8 cellular contexts compared by ENCODE assay signal in genomic region chr6:138986578-138986977, GRCh38. TPM values are rescaled to one million over a fixed set of nuclear protein-coding genes. Genes with fewer than 3 reads are reported as not detected.
DNase-seq lines count a peak whose midpoint lies in the region; ATAC-seq and TF ChIP-seq lines count a peak whose summit lies in the region.

No MANE protein-coding gene starts in this region.

- no peaks in the 10 kb centered on the region for H3K9me3 Mint-ChIP-seq in activated CD4-positive, alpha-beta memory T cell treated with anti-CD3 and anti-CD28 coated beads, Interleukin-2, amount 10 ng/mL, durations not matched to agents 7 days and 5 days

- ATAC-seq in Right ventricle myocardium inferior (no peak), GM19035 (IDR thresholded peaks at IDR 0.05; ENCODE audit: unreplicated experiment) (no peak)

- H3K4me1 Mint-ChIP-seq in activated CD4-positive, alpha-beta memory T cell treated with anti-CD3 and anti-CD28 coated beads, Interleukin-2, amount 10 ng/mL, durations not matched to agents 7 days and 5 days: peaks cover 8% of the 10 kb centered on the region

- TF ChIP-seq CTCF in cardiac muscle cell (IDR thresholded peaks at IDR 0.05; ENCODE audit: low read depth, low read length): no peak

- peak overlapping the region; percentile 84 for H3K9ac ChIP-seq in iPS-20b (ENCODE audit: low read depth, low read length)
- peak overlapping the region in 4 of 5 donors; percentile 80 to 91 (median 88) for H3K9ac ChIP-seq in subcutaneous abdominal adipose tissue (ENCODE audit: low read length in 5 of 5)

- no peak overlapping the region for H3K27ac ChIP-seq in cardiac muscle cell
- peak overlapping the region; percentile 43 for H3K27ac ChIP-seq in iPS-20b (ENCODE audit: low read length)
- H3K27ac ChIP-seq in subcutaneous abdominal adipose tissue (ENCODE audit: low read depth, low read length): peak overlapping the region; percentile 33

- H3K36me3 ChIP-seq in cardiac muscle cell (no peaks in the 10 kb centered on the region), iPS-20b (ENCODE audit: insufficient read depth, low read depth, low read length) (no peaks in the 10 kb centered on the region), subcutaneous abdominal adipose tissue (ENCODE audit: control insufficient read depth in 5 of 5, insufficient read depth in 5 of 5, low read length in 5 of 5) (no peaks in the 10 kb centered on the region)

- POLR2A ChIA-PET in activated CD4-positive, alpha-beta memory T cell treated with anti-CD3 and anti-CD28 coated beads, Interleukin-2, amount 10 ng/mL, durations not matched to agents 7 days and 5 days (lab: Charles Lee): interaction anchor here (0.6 to 3.6 kb wide), 19 partner anchors 10 to 389 kb away, joined by 3 to 24 read pairs (median 3); partner anchors contain the start of genes ABRACL, CCDC28A and CITED2

- H3K27me3 ChIP-seq in cardiac muscle cell (no peaks in the 10 kb centered on the region), iPS-20b (ENCODE audit: insufficient read depth, low read length) (no peaks in the 10 kb centered on the region), subcutaneous abdominal adipose tissue (ENCODE audit: control insufficient read depth in 5 of 5, insufficient read depth in 4 of 5, low read length in 5 of 5) (no peaks in the 10 kb centered on the region)

- H3K4me3 Mint-ChIP-seq in activated CD4-positive, alpha-beta memory T cell treated with anti-CD3 and anti-CD28 coated beads, Interleukin-2, amount 10 ng/mL, durations not matched to agents 7 days and 5 days: peak overlapping the region; percentile 82

- CTCF ChIA-PET in activated CD4-positive, alpha-beta memory T cell treated with anti-CD3 and anti-CD28 coated beads, Interleukin-2, amount 10 ng/mL, durations not matched to agents 7 days and 5 days (lab: Charles Lee): interaction anchor here (1.4 to 1.8 kb wide), 3 partner anchors 10 to 378 kb away, joined by 3 to 7 read pairs (median 6); no protein-coding TSS in a partner anchor

- peak overlapping the region; percentile 77 for H3K4me3 ChIP-seq in cardiac muscle cell
- peak overlapping the region; percentile 96 for H3K4me3 ChIP-seq in iPS-20b (ENCODE audit: low read length)
- H3K4me3 ChIP-seq in subcutaneous abdominal adipose tissue (ENCODE audit: low read depth in 1 of 5, low read length in 5 of 5): peak overlapping the region; percentile 73 to 92 (median 91)

- peak overlapping the region; percentile 55 for H3K27ac Mint-ChIP-seq in activated CD4-positive, alpha-beta memory T cell treated with anti-CD3 and anti-CD28 coated beads, Interleukin-2, amount 10 ng/mL, durations not matched to agents 7 days and 5 days

- intact Hi-C loops in Right ventricle myocardium inferior (cut with DNase I): loop anchor here (5.0 kb wide), 1 partner anchor 41 kb away; the partner anchor contains the start of gene ABRACL

- peaks cover 18% of the 10 kb centered on the region for H3K4me1 ChIP-seq in cardiac muscle cell (ENCODE audit: low read depth)
- H3K4me1 ChIP-seq in iPS-20b (ENCODE audit: insufficient read depth, low read length): peaks cover 21% of the 10 kb centered on the region
- H3K4me1 ChIP-seq in subcutaneous abdominal adipose tissue (ENCODE audit: control insufficient read depth in 5 of 5, insufficient read depth in 5 of 5, low read length in 5 of 5): peaks cover 0 to 25% (median 23%) of the 10 kb centered on the region in 5 donors

- no peaks in the 10 kb centered on the region for H3K36me3 Mint-ChIP-seq in activated CD4-positive, alpha-beta memory T cell treated with anti-CD3 and anti-CD28 coated beads, Interleukin-2, amount 10 ng/mL, durations not matched to agents 7 days and 5 days (ENCODE audit: low read depth)

- DNase-seq in cardiac muscle cell (ENCODE audit: low read depth in 1 of 2, low spot score in 1 of 2) (peak in 1 of 2 donors; percentile 40), Right ventricle myocardium inferior (ENCODE audit: missing footprints) (no peak), foreskin melanocyte (no peak), DMS153 treated with DMSO at 0.1 percent for 48 hours (lab: John Stamatoyannopoulos, UW; ENCODE audit: unreplicated experiment) (no peak)
- no peak for DNase-seq in activated CD4-positive, alpha-beta memory T cell treated with anti-CD3 and anti-CD28 coated beads, Interleukin-2, amount 10 ng/mL, durations not matched to agents 7 days and 5 days

- H3K9me3 ChIP-seq in cardiac muscle cell (ENCODE audit: low read depth): no peaks in the 10 kb centered on the region
- no peaks in the 10 kb centered on the region for H3K9me3 ChIP-seq in iPS-20b (ENCODE audit: insufficient read depth, low read depth, low read length)
- H3K9me3 ChIP-seq in subcutaneous abdominal adipose tissue (ENCODE audit: control insufficient read depth in 5 of 5, low read length in 5 of 5): no peaks in the 10 kb centered on the region

- H3K27me3 Mint-ChIP-seq in activated CD4-positive, alpha-beta memory T cell treated with anti-CD3 and anti-CD28 coated beads, Interleukin-2, amount 10 ng/mL, durations not matched to agents 7 days and 5 days: no peaks in the 10 kb centered on the region

RNA-seq across cellular contexts. Expression of gene REPS1, which starts 1.5 kb away (rescaled TPM):
- total RNA-seq in cardiac muscle cell: 43.9 and 49.5 TPM in 2 replicates
- 30.5 and 43.2 TPM in 2 replicates for polyA plus RNA-seq in cardiac muscle cell
- 31.1 TPM for total RNA-seq in Right ventricle myocardium inferior
- 10 to 100 TPM; 41.9 to 45.6 TPM for total RNA-seq in activated CD4-positive, alpha-beta memory T cell treated with anti-CD3 and anti-CD28 coated beads, Interleukin-2, amount 10 ng/mL, durations not matched to agents 7 days and 5 days

RNA-seq across cellular contexts. Expression of gene ABRACL, which starts 42.0 kb away (rescaled TPM):
- 9.8 and 12.0 TPM in 2 replicates for total RNA-seq in cardiac muscle cell
- polyA plus RNA-seq in cardiac muscle cell: 33.0 and 37.8 TPM in 2 replicates
- total RNA-seq in Right ventricle myocardium inferior: 7.9 TPM
- 100 to 1,000 TPM; 174 to 176 TPM for total RNA-seq in activated CD4-positive, alpha-beta memory T cell treated with anti-CD3 and anti-CD28 coated beads, Interleukin-2, amount 10 ng/mL, durations not matched to agents 7 days and 5 days

Comparison
In these comparisons a context has a peak if more than half of its experiments do, and no peak if none do; other contexts are left out.
1. RNA of gene ABRACL, which starts 42.0 kb away (total RNA-seq): 174 to 176 TPM in activated CD4-positive, alpha-beta memory T cell treated with anti-CD3 and anti-CD28 coated beads, Interleukin-2, amount 10 ng/mL, durations not matched to agents 7 days and 5 days; 9.8 to 12.0 TPM in cardiac muscle cell and 7.9 TPM in Right ventricle myocardium inferior (single experiment); every median in the first group is over 10 times any median in the second.
2. Peak in every context shown above with its lines, with median percentiles within 50 percentile points of each other: H3K4me3 ChIP-seq.